8 cellular contexts compared by ENCODE assay signal in genomic region chr10:132575320-132576201, GRCh38.
DNase-seq lines count a peak whose midpoint lies in the region; ATAC-seq and TF ChIP-seq lines count a peak whose summit lies in the region.

No MANE protein-coding gene starts in this region.

- H3K4me3 ChIP-seq in AG10803 (ENCODE audit: low read length) (no peak overlapping the region), rectal smooth muscle tissue (ENCODE audit: low read length) (peak overlapping the region; percentile 47)

- peak overlapping the region; percentile 64 for H3K27ac Mint-ChIP-seq in T-helper 1 cell treated with Interleukin-12 subunit alpha and Interleukin-12 subunit beta and Interleukin-4 antibody, amounts not matched to agents 30 μg/mL and 1 μg/mL, for 36 hours

- H3K4me1 ChIP-seq in rectal smooth muscle tissue (ENCODE audit: control insufficient read depth, insufficient read depth, low read length), result peaks cover 56% of the 10 kb centered on the region

- H3K27me3 ChIP-seq in rectal smooth muscle tissue (ENCODE audit: control insufficient read depth, insufficient read depth, low read length), result no peaks in the 10 kb centered on the region

- no peaks in the 10 kb centered on the region for H3K36me3 ChIP-seq in rectal smooth muscle tissue (ENCODE audit: control insufficient read depth, insufficient read depth, low read length)

- TF ChIP-seq CTCF in AG10803 (conservative IDR thresholded peaks at IDR 0.05; ENCODE audit: low read length), result no peak

- H3K27me3 Mint-ChIP-seq in T-helper 1 cell treated with Interleukin-12 subunit alpha and Interleukin-12 subunit beta and Interleukin-4 antibody, amounts not matched to agents 30 μg/mL and 1 μg/mL, for 36 hours (ENCODE audit: low read depth), result peaks cover 5% of the 10 kb centered on the region

- peaks cover 17% of the 10 kb centered on the region for H3K4me1 Mint-ChIP-seq in T-helper 1 cell treated with Interleukin-12 subunit alpha and Interleukin-12 subunit beta and Interleukin-4 antibody, amounts not matched to agents 30 μg/mL and 1 μg/mL, for 36 hours (ENCODE audit: low read depth)

- peak; percentile 47 for DNase-seq in AG10803 (ENCODE audit: low read depth)
- peak; percentile 49 for DNase-seq in fibroblast of the conjunctiva (ENCODE audit: low read depth)
- DNase-seq in NCI-H524 treated with DMSO at 0.1 percent for 48 hours (lab: John Stamatoyannopoulos, UW), result no peak
- DNase-seq in NCI-H526 treated with DMSO at 0.1 percent for 48 hours (lab: John Stamatoyannopoulos, UW), result no peak

- peak overlapping the region; percentile 39 for H3K9ac ChIP-seq in rectal smooth muscle tissue (ENCODE audit: low read length)

- H3K4me3 Mint-ChIP-seq in T-helper 1 cell treated with Interleukin-12 subunit alpha and Interleukin-12 subunit beta and Interleukin-4 antibody, amounts not matched to agents 30 μg/mL and 1 μg/mL, for 36 hours, result no peak overlapping the region

- H3K9me3 Mint-ChIP-seq in T-helper 1 cell treated with Interleukin-12 subunit alpha and Interleukin-12 subunit beta and Interleukin-4 antibody, amounts not matched to agents 30 μg/mL and 1 μg/mL, for 36 hours, result no peaks in the 10 kb centered on the region

- H3K36me3 Mint-ChIP-seq in T-helper 1 cell treated with Interleukin-12 subunit alpha and Interleukin-12 subunit beta and Interleukin-4 antibody, amounts not matched to agents 30 μg/mL and 1 μg/mL, for 36 hours (ENCODE audit: low read depth), result no peaks in the 10 kb centered on the region

- ATAC-seq in GM18519 (IDR thresholded peaks at IDR 0.05; ENCODE audit: low FRiP score, unreplicated experiment) (peak; percentile 22), HG03066 (IDR thresholded peaks at IDR 0.05; ENCODE audit: low read depth, unreplicated experiment) (peak; percentile 28)

- H3K27ac ChIP-seq in rectal smooth muscle tissue (ENCODE audit: low read depth, low read length), result peak overlapping the region; percentile 66

Comparison
In these comparisons a context has a peak if more than half of its experiments do, and no peak if none do; other contexts are left out.
1. DNase-seq: peak in AG10803 (single experiment) and fibroblast of the conjunctiva (single experiment); none in NCI-H524 treated with DMSO at 0.1 percent for 48 hours (single experiment) and NCI-H526 treated with DMSO at 0.1 percent for 48 hours (single experiment).